In the genomic region with DNA sequence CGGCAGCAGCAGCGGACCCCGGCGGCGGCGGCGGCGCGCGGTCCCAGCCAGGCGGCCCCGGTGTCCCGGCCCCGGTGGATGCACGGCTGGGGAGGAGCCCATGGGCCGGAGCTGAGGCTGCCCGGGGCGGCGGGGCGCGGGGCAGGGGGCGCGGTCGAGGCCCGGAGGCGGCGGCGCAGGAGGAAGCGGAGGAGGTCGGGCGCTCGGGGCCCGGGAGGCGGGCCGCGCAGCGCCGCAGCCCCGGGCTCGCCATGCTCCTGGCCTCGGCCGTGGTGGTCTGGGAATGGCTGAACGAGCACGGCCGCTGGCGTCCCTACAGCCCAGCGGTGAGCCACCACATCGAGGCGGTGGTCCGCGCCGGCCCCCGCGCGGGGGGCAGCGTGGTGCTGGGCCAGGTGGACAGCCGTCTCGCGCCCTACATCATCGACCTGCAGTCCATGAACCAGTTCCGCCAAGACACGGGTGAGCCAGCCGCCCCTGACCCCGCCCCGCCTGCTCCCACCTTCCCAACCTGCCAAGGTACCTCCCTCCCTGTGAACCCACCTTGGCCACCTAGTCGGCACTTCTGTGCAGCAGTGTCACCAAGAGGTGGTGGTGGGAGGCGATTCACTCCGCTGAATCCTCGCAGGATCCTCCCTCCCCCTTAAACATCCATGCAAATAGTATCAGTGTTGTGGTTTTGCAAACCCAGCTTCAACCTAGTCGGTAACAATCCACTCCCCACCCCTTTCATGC, we compare ENCODE assay signal across 1 cellular context.
TF ChIP-seq lines count a peak whose summit lies in the region.

No MANE protein-coding gene starts in this region.

TF ChIP-seq in GM23338, 12 proteins besides CTCF, POLR2A, EP300 and RAD21 (continued from another document):
- TF ChIP-seq, protein P1, sequence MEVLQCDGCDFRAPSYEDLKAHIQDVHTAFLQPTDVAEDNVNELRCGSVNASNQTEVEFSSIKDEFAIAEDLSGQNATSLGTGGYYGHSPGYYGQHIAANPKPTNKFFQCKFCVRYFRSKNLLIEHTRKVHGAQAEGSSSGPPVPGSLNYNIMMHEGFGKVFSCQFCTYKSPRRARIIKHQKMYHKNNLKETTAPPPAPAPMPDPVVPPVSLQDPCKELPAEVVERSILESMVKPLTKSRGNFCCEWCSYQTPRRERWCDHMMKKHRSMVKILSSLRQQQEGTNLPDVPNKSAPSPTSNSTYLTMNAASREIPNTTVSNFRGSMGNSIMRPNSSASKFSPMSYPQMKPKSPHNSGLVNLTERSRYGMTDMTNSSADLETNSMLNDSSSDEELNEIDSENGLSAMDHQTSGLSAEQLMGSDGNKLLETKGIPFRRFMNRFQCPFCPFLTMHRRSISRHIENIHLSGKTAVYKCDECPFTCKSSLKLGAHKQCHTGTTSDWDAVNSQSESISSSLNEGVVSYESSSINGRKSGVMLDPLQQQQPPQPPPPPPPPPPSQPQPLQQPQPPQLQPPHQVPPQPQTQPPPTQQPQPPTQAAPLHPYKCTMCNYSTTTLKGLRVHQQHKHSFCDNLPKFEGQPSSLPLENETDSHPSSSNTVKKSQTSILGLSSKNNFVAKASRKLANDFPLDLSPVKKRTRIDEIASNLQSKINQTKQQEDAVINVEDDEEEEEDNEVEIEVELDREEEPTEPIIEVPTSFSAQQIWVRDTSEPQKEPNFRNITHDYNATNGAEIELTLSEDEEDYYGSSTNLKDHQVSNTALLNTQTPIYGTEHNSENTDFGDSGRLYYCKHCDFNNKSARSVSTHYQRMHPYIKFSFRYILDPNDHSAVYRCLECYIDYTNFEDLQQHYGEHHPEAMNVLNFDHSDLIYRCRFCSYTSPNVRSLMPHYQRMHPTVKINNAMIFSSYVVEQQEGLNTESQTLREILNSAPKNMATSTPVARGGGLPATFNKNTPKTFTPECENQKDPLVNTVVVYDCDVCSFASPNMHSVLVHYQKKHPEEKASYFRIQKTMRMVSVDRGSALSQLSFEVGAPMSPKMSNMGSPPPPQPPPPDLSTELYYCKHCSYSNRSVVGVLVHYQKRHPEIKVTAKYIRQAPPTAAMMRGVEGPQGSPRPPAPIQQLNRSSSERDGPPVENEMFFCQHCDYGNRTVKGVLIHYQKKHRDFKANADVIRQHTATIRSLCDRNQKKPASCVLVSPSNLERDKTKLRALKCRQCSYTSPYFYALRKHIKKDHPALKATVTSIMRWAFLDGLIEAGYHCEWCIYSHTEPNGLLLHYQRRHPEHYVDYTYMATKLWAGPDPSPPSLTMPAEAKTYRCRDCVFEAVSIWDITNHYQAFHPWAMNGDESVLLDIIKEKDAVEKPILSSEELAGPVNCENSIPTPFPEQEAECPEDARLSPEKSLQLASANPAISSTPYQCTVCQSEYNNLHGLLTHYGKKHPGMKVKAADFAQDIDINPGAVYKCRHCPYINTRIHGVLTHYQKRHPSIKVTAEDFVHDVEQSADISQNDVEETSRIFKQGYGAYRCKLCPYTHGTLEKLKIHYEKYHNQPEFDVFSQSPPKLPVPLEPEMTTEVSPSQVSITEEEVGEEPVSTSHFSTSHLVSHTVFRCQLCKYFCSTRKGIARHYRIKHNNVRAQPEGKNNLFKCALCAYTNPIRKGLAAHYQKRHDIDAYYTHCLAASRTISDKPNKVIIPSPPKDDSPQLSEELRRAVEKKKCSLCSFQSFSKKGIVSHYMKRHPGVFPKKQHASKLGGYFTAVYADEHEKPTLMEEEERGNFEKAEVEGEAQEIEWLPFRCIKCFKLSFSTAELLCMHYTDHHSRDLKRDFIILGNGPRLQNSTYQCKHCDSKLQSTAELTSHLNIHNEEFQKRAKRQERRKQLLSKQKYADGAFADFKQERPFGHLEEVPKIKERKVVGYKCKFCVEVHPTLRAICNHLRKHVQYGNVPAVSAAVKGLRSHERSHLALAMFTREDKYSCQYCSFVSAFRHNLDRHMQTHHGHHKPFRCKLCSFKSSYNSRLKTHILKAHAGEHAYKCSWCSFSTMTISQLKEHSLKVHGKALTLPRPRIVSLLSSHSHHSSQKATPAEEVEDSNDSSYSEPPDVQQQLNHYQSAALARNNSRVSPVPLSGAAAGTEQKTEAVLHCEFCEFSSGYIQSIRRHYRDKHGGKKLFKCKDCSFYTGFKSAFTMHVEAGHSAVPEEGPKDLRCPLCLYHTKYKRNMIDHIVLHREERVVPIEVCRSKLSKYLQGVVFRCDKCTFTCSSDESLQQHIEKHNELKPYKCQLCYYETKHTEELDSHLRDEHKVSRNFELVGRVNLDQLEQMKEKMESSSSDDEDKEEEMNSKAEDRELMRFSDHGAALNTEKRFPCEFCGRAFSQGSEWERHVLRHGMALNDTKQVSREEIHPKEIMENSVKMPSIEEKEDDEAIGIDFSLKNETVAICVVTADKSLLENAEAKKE (CRISPR knock-in tag; IDR thresholded peaks at IDR 0.05), result no peak
